Comparison of ENCODE assay signal across 15 cellular contexts in genomic region chr1:2595261-2595811, GRCh38. TPM values are rescaled to one million over a fixed set of nuclear protein-coding genes. Genes with fewer than 3 reads are reported as not detected.
DNase-seq lines count a peak whose midpoint lies in the region; ATAC-seq and TF ChIP-seq lines count a peak whose summit lies in the region.
"Had no signal": no experiment of that assay in that cellular context is flagged by ENCODE, and none has a peak within 500 bp of the region (broad histone marks: within the 10 kb centered on the region; RNA-seq: fewer than 3 reads in every experiment).

No MANE protein-coding gene starts in this region.

- no peaks in the 10 kb centered on the region for H3K9me3 ChIP-seq in mucosa of descending colon

- no peak for ATAC-seq in activated CD8-positive, alpha-beta T cell treated with anti-CD3 and anti-CD28 coated beads for 36 hours
- no peak for ATAC-seq in activated CD8-positive, alpha-beta T cell treated with anti-CD3 and anti-CD28 coated beads, Interleukin-2, amount 10 ng/mL, durations not matched to agents 7 days and 5 days
- ATAC-seq in mucosa of descending colon (no peak), GM18519 (IDR thresholded peaks at IDR 0.05; ENCODE audit: low FRiP score, unreplicated experiment) (no peak)

- no peak overlapping the region for H3K27ac Mint-ChIP-seq in activated CD8-positive, alpha-beta T cell treated with anti-CD3 and anti-CD28 coated beads for 36 hours
- no peak overlapping the region for H3K27ac Mint-ChIP-seq in activated CD8-positive, alpha-beta T cell treated with anti-CD3 and anti-CD28 coated beads, Interleukin-2, amount 10 ng/mL, durations not matched to agents 7 days and 5 days

- CTCF ChIA-PET in activated CD8-positive, alpha-beta T cell treated with anti-CD3 and anti-CD28 coated beads for 36 hours (lab: Charles Lee): no interaction called here
- CTCF ChIA-PET in activated CD8-positive, alpha-beta T cell treated with anti-CD3 and anti-CD28 coated beads, Interleukin-2, amount 10 ng/mL, durations not matched to agents 7 days and 5 days (lab: Charles Lee): no interaction called here

- POLR2A ChIA-PET in activated CD8-positive, alpha-beta T cell treated with anti-CD3 and anti-CD28 coated beads for 36 hours (lab: Charles Lee): no interaction called here
- POLR2A ChIA-PET in activated CD8-positive, alpha-beta T cell treated with anti-CD3 and anti-CD28 coated beads, Interleukin-2, amount 10 ng/mL, durations not matched to agents 7 days and 5 days (lab: Charles Lee): no interaction called here

- H3K4me3 ChIP-seq in coronary artery (no peak overlapping the region), mucosa of descending colon (no peak overlapping the region)

- no peak overlapping the region for H3K27ac ChIP-seq in coronary artery
- H3K27ac ChIP-seq: C4-2B had no signal

- H3K4me1 ChIP-seq in mucosa of descending colon (ENCODE audit: low read depth): peaks cover 18% of the 10 kb centered on the region

- peaks cover 7% of the 10 kb centered on the region for H3K9me3 Mint-ChIP-seq in activated CD8-positive, alpha-beta T cell treated with anti-CD3 and anti-CD28 coated beads for 36 hours
- H3K9me3 Mint-ChIP-seq in activated CD8-positive, alpha-beta T cell treated with anti-CD3 and anti-CD28 coated beads, Interleukin-2, amount 10 ng/mL, durations not matched to agents 7 days and 5 days (ENCODE audit: insufficient read depth): no peaks in the 10 kb centered on the region

- no peak for TF ChIP-seq CTCF in activated CD8-positive, alpha-beta T cell treated with anti-CD3 and anti-CD28 coated beads for 36 hours (IDR thresholded peaks at IDR 0.05)
- TF ChIP-seq CTCF in coronary artery (IDR thresholded peaks at IDR 0.05) (no peak), mucosa of descending colon (IDR thresholded peaks at IDR 0.05) (no peak)

- no peaks in the 10 kb centered on the region for H3K4me1 Mint-ChIP-seq in activated CD8-positive, alpha-beta T cell treated with anti-CD3 and anti-CD28 coated beads for 36 hours (ENCODE audit: low read depth)
- peaks cover 4% of the 10 kb centered on the region for H3K4me1 Mint-ChIP-seq in activated CD8-positive, alpha-beta T cell treated with anti-CD3 and anti-CD28 coated beads, Interleukin-2, amount 10 ng/mL, durations not matched to agents 7 days and 5 days (ENCODE audit: low read depth)

- H3K36me3 Mint-ChIP-seq in activated CD8-positive, alpha-beta T cell treated with anti-CD3 and anti-CD28 coated beads for 36 hours (ENCODE audit: low read depth): no peaks in the 10 kb centered on the region
- no peaks in the 10 kb centered on the region for H3K36me3 Mint-ChIP-seq in activated CD8-positive, alpha-beta T cell treated with anti-CD3 and anti-CD28 coated beads, Interleukin-2, amount 10 ng/mL, durations not matched to agents 7 days and 5 days (ENCODE audit: low read depth)

- peak; percentile 0 for DNase-seq in activated CD8-positive, alpha-beta T cell treated with anti-CD3 and anti-CD28 coated beads for 36 hours
- DNase-seq in activated CD8-positive, alpha-beta T cell treated with anti-CD3 and anti-CD28 coated beads, Interleukin-2, amount 10 ng/mL, durations not matched to agents 7 days and 5 days: no peak
- DNase-seq in 8988T (peak; percentile 2), coronary artery (ENCODE audit: low spot score) (peak; percentile 61), mucosa of descending colon (peak in 2 of 3 donors; percentile 25 to 50), iPS-NIHi7 (ENCODE audit: extremely low spot score) (no peak), AG20443 (ENCODE audit: low spot score) (no peak)
- DNase-seq: DMS53, NCI-H1417 treated with DMSO at 0.1 percent for 48 hours, NCI-H2029, NCI-H2171 treated with DMSO at 0.1 percent for 48 hours, NCI-H510A treated with DMSO at 0.1 percent for 48 hours had no signal

- H3K27me3 Mint-ChIP-seq in activated CD8-positive, alpha-beta T cell treated with anti-CD3 and anti-CD28 coated beads for 36 hours: no peaks in the 10 kb centered on the region
- peaks cover 3% of the 10 kb centered on the region for H3K27me3 Mint-ChIP-seq in activated CD8-positive, alpha-beta T cell treated with anti-CD3 and anti-CD28 coated beads, Interleukin-2, amount 10 ng/mL, durations not matched to agents 7 days and 5 days (ENCODE audit: low read depth)

- intact Hi-C loops in activated CD8-positive, alpha-beta T cell treated with anti-CD3 and anti-CD28 coated beads for 36 hours (cut with micrococcal nuclease): no loop called here
- intact Hi-C loops in mucosa of descending colon (cut with DNase I, micrococcal nuclease): no loop called here

- H3K4me3 Mint-ChIP-seq in activated CD8-positive, alpha-beta T cell treated with anti-CD3 and anti-CD28 coated beads for 36 hours: no peak overlapping the region
- no peak overlapping the region for H3K4me3 Mint-ChIP-seq in activated CD8-positive, alpha-beta T cell treated with anti-CD3 and anti-CD28 coated beads, Interleukin-2, amount 10 ng/mL, durations not matched to agents 7 days and 5 days

- H3K36me3 ChIP-seq in mucosa of descending colon (ENCODE audit: low read depth): no peaks in the 10 kb centered on the region

RNA-seq across cellular contexts. Expression of gene PRXL2B, which starts 8.8 kb away (rescaled TPM):
- 10 to 100 TPM; 39.1 to 43.6 TPM for total RNA-seq in activated CD8-positive, alpha-beta T cell treated with anti-CD3 and anti-CD28 coated beads for 36 hours
- 10 to 100 TPM; 35.6 to 40.6 TPM for total RNA-seq in activated CD8-positive, alpha-beta T cell treated with anti-CD3 and anti-CD28 coated beads, Interleukin-2, amount 10 ng/mL, durations not matched to agents 7 days and 5 days
- 10 to 100 TPM; 45.2 to 65.5 (median 48.3) TPM for total RNA-seq in mucosa of descending colon

RNA-seq across cellular contexts. Expression of gene MMEL1, which starts 37.5 kb away (rescaled TPM):
- 1 to 10 TPM; 1.8 to 3.1 TPM for total RNA-seq in activated CD8-positive, alpha-beta T cell treated with anti-CD3 and anti-CD28 coated beads for 36 hours
- 1 to 10 TPM; 3.7 to 4.0 TPM for total RNA-seq in activated CD8-positive, alpha-beta T cell treated with anti-CD3 and anti-CD28 coated beads, Interleukin-2, amount 10 ng/mL, durations not matched to agents 7 days and 5 days
- 10 to 100 TPM in 1 of 3 donors, 1 to 10 TPM in 2; 4.2 to 10.9 (median 9.4) TPM for total RNA-seq in mucosa of descending colon
- total RNA-seq: HT1080 had no signal

RNA-seq across cellular contexts. Expression of gene TNFRSF14, which starts 39.2 kb away (rescaled TPM):
- total RNA-seq in activated CD8-positive, alpha-beta T cell treated with anti-CD3 and anti-CD28 coated beads for 36 hours: 100 to 1,000 TPM; 134 to 140 TPM
- total RNA-seq in activated CD8-positive, alpha-beta T cell treated with anti-CD3 and anti-CD28 coated beads, Interleukin-2, amount 10 ng/mL, durations not matched to agents 7 days and 5 days: 10 to 100 TPM; 85.8 to 86.5 TPM
- 100 to 1,000 TPM; 143 to 206 (median 146) TPM for total RNA-seq in mucosa of descending colon

Comparison
In these comparisons a context has a peak if more than half of its experiments do, and no peak if none do; other contexts are left out.
1. DNase-seq: peak in activated CD8-positive, alpha-beta T cell treated with anti-CD3 and anti-CD28 coated beads for 36 hours (single experiment), 8988T (single experiment), coronary artery (single experiment) and mucosa of descending colon (2 of 3); none in activated CD8-positive, alpha-beta T cell treated with anti-CD3 and anti-CD28 coated beads, Interleukin-2, amount 10 ng/mL, durations not matched to agents 7 days and 5 days (single experiment), iPS-NIHi7 (single experiment) and AG20443 (single experiment).